8 cellular contexts compared by ENCODE assay signal in genomic region chr3:113275876-113276580, GRCh38.
DNase-seq lines count a peak whose midpoint lies in the region; ATAC-seq and TF ChIP-seq lines count a peak whose summit lies in the region.

No MANE protein-coding gene starts in this region.

- no peaks in the 10 kb centered on the region for H3K23me2 ChIP-seq in H9 (ENCODE audit: insufficient read length, low read depth, low read length, poor library complexity, severe bottlenecking)

- H3K36me3 ChIP-seq in adipocyte (ENCODE audit: control insufficient read depth, insufficient read depth, low read length, severe bottlenecking): peaks cover 69% of the 10 kb centered on the region

- H3K36me3 Mint-ChIP-seq in H9 (ENCODE audit: insufficient read depth in 1 of 3, low read depth in 3 of 3): peaks cover 0 to 21% (median 9%) of the 10 kb centered on the region in 3 experiments; a peak in 5 of 7 replicates

- ATAC-seq in GM18498 (IDR thresholded peaks at IDR 0.05; ENCODE audit: unreplicated experiment) (peak; percentile 75), left ventricle myocardium superior (peak; percentile 80), HG02840 (IDR thresholded peaks at IDR 0.05; ENCODE audit: low FRiP score, unreplicated experiment) (no peak)

- no peak overlapping the region for H3K4ac ChIP-seq in H9 (ENCODE audit: low read depth, low read length)

- no peak overlapping the region for H4K8ac ChIP-seq in H9 (replicated peaks; ENCODE audit: insufficient read length, low read depth, low read length)

- H3K9me3 ChIP-seq in H9 (ENCODE audit: control insufficient read depth, low read depth, low read length) (no peaks in the 10 kb centered on the region), adipocyte (ENCODE audit: control insufficient read depth, low read length) (no peaks in the 10 kb centered on the region)

- H3K4me1 ChIP-seq in H9 (ENCODE audit: insufficient read depth, low read length): no peaks in the 10 kb centered on the region
- peaks cover 20% of the 10 kb centered on the region for H3K4me1 ChIP-seq in adipocyte (ENCODE audit: control insufficient read depth, insufficient read depth, low read length)

- no peak overlapping the region for H3K4me2 ChIP-seq in H9 (ENCODE audit: insufficient read depth, insufficient read length, low read length)

- intact Hi-C loops in left ventricle myocardium superior (cut with micrococcal nuclease): no loop called here

- H2BK15ac ChIP-seq in H9 (ENCODE audit: low read depth, low read length): no peak overlapping the region

- H2AFZ ChIP-seq in H9 (ENCODE audit: low read length): no peak overlapping the region

- no peaks in the 10 kb centered on the region for H4K20me1 ChIP-seq in H9 (ENCODE audit: control insufficient read depth, insufficient read depth, insufficient read length)

- no peak overlapping the region for H2BK12ac ChIP-seq in H9 (ENCODE audit: insufficient read length, low read depth, low read length)

- H2AK5ac ChIP-seq in H9 (ENCODE audit: insufficient read length, low read length): no peak overlapping the region

- no peak overlapping the region for H2BK5ac ChIP-seq in H9 (ENCODE audit: insufficient read length, low read length)

- no peak overlapping the region for H3K23ac ChIP-seq in H9 (ENCODE audit: insufficient read length, low read depth, low read length)

- no peaks in the 10 kb centered on the region for H3K9me3 Mint-ChIP-seq in H9

- H3K4me3 ChIP-seq in adipocyte (ENCODE audit: low read length) (peak overlapping the region; percentile 71), skeletal muscle cell (ENCODE audit: low read depth, low read length) (peak overlapping the region; percentile 30)

- H4K91ac ChIP-seq in H9 (ENCODE audit: insufficient read length, low read depth, low read length): no peak overlapping the region

- H2BK120ac ChIP-seq in H9 (ENCODE audit: low read depth, low read length, poor library complexity, severe bottlenecking): no peak overlapping the region

- WGBS in H9 (ENCODE audit: extremely low coverage, insufficient read length, low lambda C conversion rate): no CpG with 5 or more reads among the region's 14 CpGs

- no peaks in the 10 kb centered on the region for H3K27me3 ChIP-seq in H9 (ENCODE audit: insufficient read depth, low read length)
- no peaks in the 10 kb centered on the region for H3K27me3 ChIP-seq in adipocyte (replicated peaks; ENCODE audit: control insufficient read depth, insufficient read depth, low read length)

- H3K18ac ChIP-seq in H9 (ENCODE audit: insufficient read length, low read depth, low read length): no peak overlapping the region

- no peak overlapping the region for H3K4me3 Mint-ChIP-seq in H9

- H3K79me2 ChIP-seq in H9 (ENCODE audit: insufficient read depth, low read length): no peaks in the 10 kb centered on the region

- no peaks in the 10 kb centered on the region for H3K79me1 ChIP-seq in H9 (ENCODE audit: insufficient read depth, low read depth, low read length, poor library complexity, severe bottlenecking)

- H3K9ac ChIP-seq in H9 (ENCODE audit: extremely low read depth, insufficient read length, low read length) (no peak overlapping the region), adipocyte (ENCODE audit: low read length) (peak overlapping the region; percentile 83)

- TF ChIP-seq CTCF in H9 (conservative IDR thresholded peaks at IDR 0.05): peak; percentile 61

- H3K56ac ChIP-seq in H9 (ENCODE audit: insufficient read length, low read depth, low read length): no peak overlapping the region

- H4K5ac ChIP-seq in H9 (ENCODE audit: insufficient read length, low read depth, low read length): no peak overlapping the region

- H3K27me3 Mint-ChIP-seq in H9 (ENCODE audit: low read depth): 0 out of 2 replicates have a peak, but pooled peaks cover 2% of the 10 kb centered on the region

- peaks cover 21 to 38% of the 10 kb centered on the region in 2 experiments for H3K4me1 Mint-ChIP-seq in H9

- peak overlapping the region in 2 of 3 experiments; percentile 62 to 80; a peak in 4 of 7 replicates for H3K27ac Mint-ChIP-seq in H9

- peak; percentile 52 for DNase-seq in H9
- DNase-seq in NCI-H1092 (lab: John Stamatoyannopoulos, UW): peak; percentile 66
- DNase-seq in adipocyte (ENCODE audit: low read depth): peak; percentile 83
- DNase-seq in left ventricle myocardium superior: no peak
- peak; percentile 57 for DNase-seq in skeletal muscle cell (ENCODE audit: low read depth)
- no peak for DNase-seq in stimulated activated CD4-positive, alpha-beta T cell treated with anti-CD3 and anti-CD28 coated beads, Interleukin-4, amount 100 ng/mL, for 1 hour

- no peak overlapping the region for H3K27ac ChIP-seq in H9 (ENCODE audit: insufficient read length, low read depth, low read length)

- no peak overlapping the region for H3K14ac ChIP-seq in H9 (ENCODE audit: insufficient read depth, low read length)

- no peak overlapping the region for H2BK20ac ChIP-seq in H9 (ENCODE audit: low read depth, low read length, poor library complexity, severe bottlenecking)

- no peak overlapping the region for H3T11ph ChIP-seq in H9 (ENCODE audit: low read length)

Comparison
In these comparisons a context has a peak if more than half of its experiments do, and no peak if none do; other contexts are left out.
1. DNase-seq: peak in H9 (single experiment), NCI-H1092 (single experiment), adipocyte (single experiment) and skeletal muscle cell (single experiment); none in left ventricle myocardium superior (single experiment) and stimulated activated CD4-positive, alpha-beta T cell treated with anti-CD3 and anti-CD28 coated beads, Interleukin-4, amount 100 ng/mL, for 1 hour (single experiment).